Comparison of ENCODE assay signal across 11 cellular contexts in the genomic region with DNA sequence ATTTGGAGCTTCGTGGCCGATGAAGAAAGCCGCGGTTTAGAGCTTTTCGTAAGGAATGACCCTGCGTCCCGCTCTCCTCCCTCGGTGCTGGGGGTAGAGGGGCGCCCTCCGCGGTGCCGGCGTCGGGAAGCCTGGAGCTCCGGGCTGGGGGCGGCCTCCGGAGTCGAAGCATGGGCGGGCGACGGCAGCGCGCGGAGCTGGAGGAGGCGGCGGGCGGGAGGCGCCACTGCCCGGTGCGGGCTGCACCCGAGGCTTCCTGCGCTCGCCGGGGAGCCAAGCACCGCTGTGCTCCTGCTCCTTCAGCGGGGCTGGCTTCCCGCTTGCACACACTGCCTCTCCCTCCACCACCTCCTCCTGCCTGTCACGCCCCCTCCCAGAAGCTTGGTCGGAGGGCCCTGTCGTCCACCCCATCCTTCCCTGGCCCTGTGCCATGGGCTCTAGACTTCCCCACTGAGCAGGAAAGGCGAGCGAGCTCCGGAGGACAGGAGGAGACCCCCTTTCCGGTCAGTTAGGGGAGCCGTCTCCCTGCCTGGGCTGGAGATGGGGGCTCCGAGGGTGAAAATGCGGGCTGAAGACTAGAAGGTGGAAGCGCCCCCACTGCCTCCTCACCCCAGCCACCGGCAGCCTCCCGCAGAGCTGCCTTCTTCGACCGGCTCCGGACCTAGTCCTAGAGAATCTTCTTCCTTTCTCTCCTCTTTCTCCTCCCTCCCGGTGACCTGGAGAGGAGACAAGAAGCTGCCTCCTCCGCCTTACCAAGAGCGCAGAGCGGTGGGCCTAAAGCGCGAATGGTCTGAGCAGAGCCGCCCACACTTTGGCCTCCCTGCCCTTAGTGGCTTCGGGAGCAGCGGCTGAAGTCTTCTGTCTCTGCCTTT. TPM values are rescaled to one million over a fixed set of nuclear protein-coding genes. Genes with fewer than 3 reads are reported as not detected.
DNase-seq lines count a peak whose midpoint lies in the region; ATAC-seq and FAIRE-seq lines count a peak whose summit lies in the region.
"Had no signal": no experiment of that assay in that cellular context is flagged by ENCODE, and none has a peak within 500 bp of the region (broad histone marks: within the 10 kb centered on the region; RNA-seq: fewer than 3 reads in every experiment).

No MANE protein-coding gene starts in this region.

- peak in 1 of 4 experiments; percentile 37 for ATAC-seq in T-cell (replicated peaks in 1 of 4)
- no peak for ATAC-seq in HG02623 (IDR thresholded peaks at IDR 0.05; ENCODE audit: unreplicated experiment)

- peaks cover 0 to 9% (median 6%) of the 10 kb centered on the region in 3 donors for H3K4me1 Mint-ChIP-seq in T-cell

- POLR2A ChIA-PET in T-cell (lab: Charles Lee) = no interaction called here

- peak overlapping the region; percentile 61 for H3K9ac ChIP-seq in ES-I3 (ENCODE audit: low read depth, low read length)

- no peak for DNase-seq in T-cell
- peak; percentile 32 for DNase-seq in glomerular visceral epithelial cell (ENCODE audit: extremely low spot score)
- DNase-seq in retina = peak; percentile 80
- DNase-seq in small intestine = no peak
- no peak for DNase-seq in NCI-H146 treated with DMSO at 0.1 percent for 48 hours (lab: John Stamatoyannopoulos, UW; ENCODE audit: unreplicated experiment)
- DNase-seq in stimulated activated naive CD4-positive, alpha-beta T cell (lab: John Stamatoyannopoulos, UW) = no peak
- DNase-seq: cerebellar nuclear complex, SHP77 had no signal

- peaks cover 21 to 28% of the 10 kb centered on the region in 2 donors for H3K27me3 ChIP-seq in small intestine (ENCODE audit: control insufficient read depth in 2 of 2, insufficient read depth in 2 of 2, low read length in 2 of 2)

- peak overlapping the region in 2 of 3 donors; percentile 9 to 58 for H3K4me3 Mint-ChIP-seq in T-cell

- peaks cover 0 to 3% (median 0%) of the 10 kb centered on the region in 3 donors for H3K9me3 Mint-ChIP-seq in T-cell

- peak overlapping the region in 1 of 2 donors; percentile 11 for H3K27ac Mint-ChIP-seq in T-cell

- FAIRE-seq in small intestine (lab: Jason Lieb, UNC) = no peak

- CTCF ChIA-PET in T-cell (lab: Charles Lee) = interaction anchor here in 1 of 2 donors (0.6 kb wide), 1 partner anchor 9 kb away, joined by 3 read pairs; no protein-coding TSS in a partner anchor

- H3K4me3 ChIP-seq in small intestine (ENCODE audit: low read depth in 1 of 2, low read length in 2 of 2) = no peak overlapping the region

- H3K9me3 ChIP-seq in ES-I3 (ENCODE audit: control insufficient read depth, insufficient read depth, low read length) = no peaks in the 10 kb centered on the region
- no peaks in the 10 kb centered on the region for H3K9me3 ChIP-seq in small intestine (ENCODE audit: control insufficient read depth, low read depth)

- WGBS in small intestine, 3 donors = 7 to 13% (median 12%) methylated on average over 50 to 62 of the region's 62 CpGs

- no peaks in the 10 kb centered on the region for H3K36me3 Mint-ChIP-seq in T-cell

- no peaks in the 10 kb centered on the region for H3K36me3 ChIP-seq in ES-I3 (ENCODE audit: insufficient read depth, low read length)
- H3K36me3 ChIP-seq in small intestine (ENCODE audit: control insufficient read depth in 2 of 2, insufficient read depth in 2 of 2, low read length in 2 of 2) = no peaks in the 10 kb centered on the region

- H3K27me3 Mint-ChIP-seq in T-cell = peaks cover 51 to 57% of the 10 kb centered on the region in 2 donors

- H3K4me1 ChIP-seq in ES-I3 (ENCODE audit: insufficient read depth, low read length) = peaks cover 8% of the 10 kb centered on the region
- H3K4me1 ChIP-seq in small intestine (ENCODE audit: control insufficient read depth in 2 of 2, insufficient read depth in 1 of 2, low read depth in 1 of 2, low read length in 1 of 2) = no peaks in the 10 kb centered on the region

- no peak overlapping the region for H3K27ac ChIP-seq in small intestine (ENCODE audit: low read depth in 1 of 2, low read length in 1 of 2)
- H3K27ac ChIP-seq: skin epidermis had no signal

RNA-seq across cellular contexts. Expression of gene CDH4, which starts 1.8 kb away (rescaled TPM):
- total RNA-seq in T-cell = under 1 TPM; 0.06 to 0.64 (median 0.14) TPM
- under 1 TPM; 0.09 to 0.27 (median 0.22) TPM for polyA plus RNA-seq in small intestine

Comparison
In these comparisons a context has a peak if more than half of its experiments do, and no peak if none do; other contexts are left out.
1. DNase-seq: peak in glomerular visceral epithelial cell (single experiment) and retina (single experiment); none in T-cell (0 of 34), small intestine (single experiment), NCI-H146 treated with DMSO at 0.1 percent for 48 hours (single experiment) and stimulated activated naive CD4-positive, alpha-beta T cell (0 of 6).